Comparison of ENCODE assay signal across 27 cellular contexts in genomic region chr16:86826931-86827330, GRCh38.
DNase-seq lines count a peak whose midpoint lies in the region; ATAC-seq, FAIRE-seq and TF ChIP-seq lines count a peak whose summit lies in the region.
"Had no signal": no experiment of that assay in that cellular context is flagged by ENCODE, and none has a peak within 500 bp of the region (broad histone marks: within the 10 kb centered on the region; RNA-seq: fewer than 3 reads in every experiment).

No MANE protein-coding gene starts in this region.

- H2BK120ac ChIP-seq in neuronal stem cell (ENCODE audit: low read depth, low read length), result no peak overlapping the region

- H4K91ac ChIP-seq in neuronal stem cell (ENCODE audit: low read depth, low read length, poor library complexity), result no peak overlapping the region

- H3K9ac ChIP-seq in NT2/D1 (ENCODE audit: insufficient read length, low read depth) (peak overlapping the region; percentile 13), endothelial cell of umbilical vein (replicated peaks; ENCODE audit: extremely low read depth, insufficient read depth, low read length) (peak overlapping the region; percentile 12), neuronal stem cell (ENCODE audit: low read depth, low read length, poor library complexity) (no peak overlapping the region), Karpas-422 (ENCODE audit: low read length) (no peak overlapping the region)

- TF ChIP-seq POLR2A in endothelial cell of umbilical vein (IDR thresholded peaks at IDR 0.05; ENCODE audit: low read depth, low read length) (no peak), heart left ventricle (IDR thresholded peaks at IDR 0.05) (no peak)

- H3K23ac ChIP-seq in neuronal stem cell (ENCODE audit: low read depth, low read length, poor library complexity), result peak overlapping the region; percentile 20

- H3K4me3 ChIP-seq in NT2/D1 (ENCODE audit: insufficient read length, low read depth) (no peak overlapping the region), endothelial cell of umbilical vein (replicated peaks in 1 of 3; ENCODE audit: insufficient read depth in 1 of 3, low read depth in 1 of 3, low read length in 3 of 3) (no peak overlapping the region), neuronal stem cell (ENCODE audit: low read length in 2 of 2) (no peak overlapping the region), Karpas-422 (ENCODE audit: low read length) (no peak overlapping the region), heart left ventricle (no peak overlapping the region)
- H3K4me3 ChIP-seq: psoas muscle, SJSA1, upper lobe of left lung had no signal

- no peaks in the 10 kb centered on the region for H3K79me1 ChIP-seq in neuronal stem cell (ENCODE audit: low read depth, low read length)

- H2AK5ac ChIP-seq in neuronal stem cell (ENCODE audit: low read depth, low read length), result no peak overlapping the region

- no peak overlapping the region for H4K8ac ChIP-seq in neuronal stem cell (ENCODE audit: low read depth, low read length)

- H3K27me3 ChIP-seq in NT2/D1 (ENCODE audit: insufficient read depth, insufficient read length) (peaks cover 54% of the 10 kb centered on the region), endothelial cell of umbilical vein (ENCODE audit: control insufficient read depth in 2 of 2, insufficient read depth in 2 of 2, low read length in 2 of 2) (no peaks in the 10 kb centered on the region), neuronal stem cell (ENCODE audit: control insufficient read depth in 3 of 3, insufficient read depth in 3 of 3, low read depth in 1 of 3, low read length in 3 of 3) (peaks cover 0 to 43% (median 0%) of the 10 kb centered on the region in 3 experiments), Karpas-422 (ENCODE audit: low read length) (no peaks in the 10 kb centered on the region), heart left ventricle (peaks cover 0 to 18% (median 0%) of the 10 kb centered on the region in 9 donors)
- H3K27me3 ChIP-seq: SJSA1, upper lobe of left lung had no signal

- intact Hi-C loops in endothelial cell of umbilical vein (cut with micrococcal nuclease), result no loop called here
- intact Hi-C loops in heart left ventricle (cut with DNase I), result no loop called here

- no peak overlapping the region for H2AFZ ChIP-seq in endothelial cell of umbilical vein (ENCODE audit: low read depth, low read length)
- H2AFZ ChIP-seq in neuronal stem cell (ENCODE audit: low read length), result no peak overlapping the region
- H2AFZ ChIP-seq in Karpas-422 (ENCODE audit: low read length), result no peak overlapping the region

- DNase-seq in ELF-1 (ENCODE audit: low read depth, low spot score) (peak; percentile 79), NT2/D1 (ENCODE audit: low read depth, low spot score) (peak; percentile 74), endothelial cell of umbilical vein (ENCODE audit: low read depth, low spot score) (no peak), neuronal stem cell (ENCODE audit: low spot score) (peak; percentile 53), NCI-H2029 treated with DMSO at 0.1 percent for 48 hours (lab: John Stamatoyannopoulos, UW) (no peak), Karpas-422 (no peak), RWPE1 (ENCODE audit: low spot score) (no peak), heart left ventricle (no peak)
- DNase-seq: activated CD4-positive, alpha-beta T cell treated with anti-CD3 and anti-CD28 coated beads, Interleukin-2, amount 10 ng/mL, durations not matched to agents 24 days and 14 days; activated CD8-positive, alpha-beta memory T cell treated with anti-CD3 and anti-CD28 coated beads for 24 hours; activated T-cell treated with anti-CD3 and anti-CD28 coated beads for 4 hours; amygdala; CD4-positive, alpha-beta T cell; effector CD4-positive, alpha-beta T cell; left ventricle myocardium superior; MV-4-11; NCI-H146; NCI-H446 treated with DMSO at 0.1 percent for 48 hours; NCI-H774; occipital lobe; psoas muscle; upper lobe of left lung had no signal

- H2BK15ac ChIP-seq in neuronal stem cell (ENCODE audit: low read length), result no peak overlapping the region

- no CpG with 5 or more reads among the region's 15 CpGs for WGBS in neuronal stem cell (ENCODE audit: extremely low coverage in 2 of 2, insufficient read length in 2 of 2, insufficient replicate concordance in 1 of 2), 2 donors
- 73 to 82% (median 78%) methylated on average over 14 to 15 of the region's 15 CpGs for WGBS in heart left ventricle, 4 donors

- H3K27ac ChIP-seq in endothelial cell of umbilical vein (ENCODE audit: insufficient read depth, low read depth, low read length) (peak overlapping the region; percentile 22), neuronal stem cell (replicated peaks; ENCODE audit: low read length) (no peak overlapping the region), Karpas-422 (ENCODE audit: low read length) (no peak overlapping the region), RWPE1 (no peak overlapping the region), heart left ventricle (no peak overlapping the region)
- H3K27ac ChIP-seq: psoas muscle, SJSA1, upper lobe of left lung had no signal

- no peaks in the 10 kb centered on the region for H3K9me2 ChIP-seq in Karpas-422 (replicated peaks; ENCODE audit: insufficient read depth, low read length)

- H3K36me3 ChIP-seq in NT2/D1 (ENCODE audit: insufficient read depth, insufficient read length, low read length), result no peaks in the 10 kb centered on the region
- H3K36me3 ChIP-seq in endothelial cell of umbilical vein (ENCODE audit: control insufficient read depth in 2 of 2, extremely low read depth in 1 of 2, insufficient read depth in 2 of 2, low read length in 2 of 2), result no peaks in the 10 kb centered on the region
- H3K36me3 ChIP-seq in neuronal stem cell (replicated peaks in 1 of 2; ENCODE audit: control insufficient read depth in 2 of 2, insufficient read depth in 2 of 2, low read length in 2 of 2), result no peaks in the 10 kb centered on the region
- no peaks in the 10 kb centered on the region for H3K36me3 ChIP-seq in Karpas-422 (ENCODE audit: insufficient read depth, low read length)
- no peaks in the 10 kb centered on the region for H3K36me3 ChIP-seq in heart left ventricle
- H3K36me3 ChIP-seq: SJSA1, upper lobe of left lung had no signal

- H4K20me1 ChIP-seq in endothelial cell of umbilical vein (replicated peaks; ENCODE audit: control insufficient read depth, extremely low read depth, insufficient read depth, low read length), result no peaks in the 10 kb centered on the region
- no peaks in the 10 kb centered on the region for H4K20me1 ChIP-seq in Karpas-422 (ENCODE audit: insufficient read depth, low read depth, low read length)

- H2BK5ac ChIP-seq in neuronal stem cell (ENCODE audit: low read length), result no peak overlapping the region

- ATAC-seq in heart left ventricle, result no peak
- ATAC-seq: left ventricle myocardium superior; psoas muscle; stimulated activated memory B cell treated with anti-CD40 and anti-IgM and Interleukin-4, amounts not matched to agents 10 μg/mL and 1 μg/mL and 100 μg/mL, for 72 hours had no signal

- POLR2A ChIA-PET in endothelial cell of umbilical vein (lab: Charles Lee) (no interaction called here), RWPE1 (lab: Yijun Ruan, JAX; ENCODE audit: low non-redundant PET) (no interaction called here)

- dilution Hi-C loops in endothelial cell of umbilical vein (cut with MboI; ENCODE audit: extremely low pct_ligation_motif_present, low sequenced_read_pairs), result no loop called here

- FAIRE-seq in endothelial cell of umbilical vein (lab: Jason Lieb, UNC), result no peak
- FAIRE-seq: A204.1, colon, keratinocyte had no signal

- CTCF ChIA-PET in endothelial cell of umbilical vein (lab: Charles Lee), result interaction anchor here (1.0 to 1.1 kb wide), 2 partner anchors 66 to 251 kb away, joined by 3 read pairs; no protein-coding TSS in a partner anchor
- CTCF ChIA-PET in RWPE1 (lab: Yijun Ruan, JAX), result no interaction called here

- TF ChIP-seq CTCF in endothelial cell of umbilical vein (IDR thresholded peaks at IDR 0.05; ENCODE audit: extremely low read depth in 1 of 2, insufficient read depth in 1 of 2, low read depth in 1 of 2, low read length in 2 of 2) (no peak), RWPE1 (conservative IDR thresholded peaks at IDR 0.05; ENCODE audit: low read depth) (no peak), heart left ventricle (IDR thresholded peaks at IDR 0.05) (no peak)

- H3K9me3 ChIP-seq in NT2/D1 (ENCODE audit: insufficient read depth, low read length), result no peaks in the 10 kb centered on the region
- no peaks in the 10 kb centered on the region for H3K9me3 ChIP-seq in endothelial cell of umbilical vein (replicated peaks; ENCODE audit: control insufficient read depth, insufficient read depth, low read length)
- no peaks in the 10 kb centered on the region for H3K9me3 ChIP-seq in neuronal stem cell (replicated peaks in 1 of 2; ENCODE audit: control insufficient read depth in 2 of 2, insufficient read depth in 1 of 2, low read depth in 1 of 2, low read length in 2 of 2)
- H3K9me3 ChIP-seq in Karpas-422 (ENCODE audit: low read length), result no peaks in the 10 kb centered on the region
- H3K9me3 ChIP-seq in heart left ventricle, result no peaks in the 10 kb centered on the region
- H3K9me3 ChIP-seq: psoas muscle, SJSA1, upper lobe of left lung had no signal

- H3K18ac ChIP-seq in neuronal stem cell (ENCODE audit: low read length), result peak overlapping the region; percentile 75

- no TSS peak for BruUV-seq in endothelial cell of umbilical vein (replicated peaks; lab: Mats Ljungman, UMichigan)

- no peak overlapping the region for H2BK12ac ChIP-seq in neuronal stem cell (ENCODE audit: low read length)

- H3K79me2 ChIP-seq in endothelial cell of umbilical vein (ENCODE audit: control insufficient read depth, insufficient read depth, low read length) (no peaks in the 10 kb centered on the region), Karpas-422 (ENCODE audit: low read length) (no peaks in the 10 kb centered on the region)

- no peaks in the 10 kb centered on the region for H3K9me1 ChIP-seq in endothelial cell of umbilical vein (replicated peaks; ENCODE audit: control insufficient read depth, extremely low read depth, insufficient read depth, low read length)

- H3K4ac ChIP-seq in neuronal stem cell (ENCODE audit: low read length), result no peak overlapping the region

- H3K4me2 ChIP-seq in endothelial cell of umbilical vein (ENCODE audit: insufficient read depth, low read length), result peak overlapping the region; percentile 19
- no peak overlapping the region for H3K4me2 ChIP-seq in neuronal stem cell (ENCODE audit: insufficient read depth, low read length, poor library complexity, severe bottlenecking)
- H3K4me2 ChIP-seq in Karpas-422 (ENCODE audit: low read depth, low read length, poor library complexity, severe bottlenecking), result no peak overlapping the region

- H3K4me1 ChIP-seq in NT2/D1 (ENCODE audit: insufficient read depth, insufficient read length), result peaks cover 7% of the 10 kb centered on the region
- peaks cover 45% of the 10 kb centered on the region for H3K4me1 ChIP-seq in endothelial cell of umbilical vein (ENCODE audit: control insufficient read depth, extremely low read depth, insufficient read depth, low read length)
- H3K4me1 ChIP-seq in neuronal stem cell (ENCODE audit: control insufficient read depth in 2 of 2, insufficient read depth in 1 of 2, low read depth in 1 of 2, low read length in 2 of 2), result peaks cover 4 to 8% of the 10 kb centered on the region in 2 donors
- H3K4me1 ChIP-seq in Karpas-422 (ENCODE audit: low read length), result no peaks in the 10 kb centered on the region
- peaks cover 0 to 4% (median 0%) of the 10 kb centered on the region in 12 donors for H3K4me1 ChIP-seq in heart left ventricle
- H3K4me1 ChIP-seq: psoas muscle, upper lobe of left lung had no signal

- no peak overlapping the region for H3K14ac ChIP-seq in neuronal stem cell (ENCODE audit: low read length)

Comparison
In these comparisons a context has a peak if more than half of its experiments do, and no peak if none do; other contexts are left out.
1. DNase-seq: peak in ELF-1 (single experiment), NT2/D1 (single experiment) and neuronal stem cell (single experiment); none in endothelial cell of umbilical vein (single experiment), NCI-H2029 treated with DMSO at 0.1 percent for 48 hours (single experiment), Karpas-422 (single experiment), RWPE1 (single experiment) and heart left ventricle (0 of 5).
2. H3K9ac ChIP-seq: peak in NT2/D1 (single experiment) and endothelial cell of umbilical vein (single experiment); none in neuronal stem cell (single experiment) and Karpas-422 (single experiment).